11 cellular contexts compared by ENCODE assay signal in the genomic region with DNA sequence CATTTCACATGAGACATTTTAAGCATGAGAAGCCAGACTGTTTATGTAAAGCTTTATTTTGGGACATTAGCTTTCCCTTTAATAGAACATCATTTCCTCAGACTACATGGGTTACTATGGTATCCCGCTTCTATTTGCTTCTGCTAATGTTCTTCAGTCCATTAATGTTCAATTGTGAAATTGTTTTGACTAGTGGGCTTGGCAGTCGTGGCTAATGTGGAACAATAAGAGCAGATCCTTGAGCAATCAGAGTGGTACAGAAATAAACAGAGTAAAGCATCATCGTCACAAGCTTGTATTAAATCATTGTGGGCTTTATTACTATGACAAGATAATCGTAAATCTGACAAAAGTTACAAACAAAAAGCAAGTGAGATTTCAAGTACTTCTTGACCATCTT.
DNase-seq lines count a peak whose midpoint lies in the region; ATAC-seq and TF ChIP-seq lines count a peak whose summit lies in the region.
"Had no signal": no experiment of that assay in that cellular context is flagged by ENCODE, and none has a peak within 500 bp of the region (broad histone marks: within the 10 kb centered on the region; RNA-seq: fewer than 3 reads in every experiment).

No MANE protein-coding gene starts in this region.

- no peak overlapping the region for H2AFZ ChIP-seq in trophoblast cell (ENCODE audit: insufficient read depth, low read length, poor library complexity)

- no peak overlapping the region for H3K23ac ChIP-seq in trophoblast cell (ENCODE audit: low read length)

- no peak for TF ChIP-seq POLR2A in gastrocnemius medialis (IDR thresholded peaks at IDR 0.05)

- DNase-seq in DMS79 treated with DMSO at 0.1 percent for 48 hours (lab: John Stamatoyannopoulos, UW) (peak; percentile 95), NCI-H146 (lab: John Stamatoyannopoulos, UW) (peak; percentile 51), dermis blood vessel endothelial cell (peak; percentile 24), gastrocnemius medialis (peak in 1 of 2 donors; percentile 53), trophoblast cell (no peak), upper lobe of right lung (no peak)
- DNase-seq in stimulated activated CD4-positive, alpha-beta T cell treated with anti-CD3 and anti-CD28 coated beads, Interleukin-4, amount 100 ng/mL, for 24 hours: no peak
- DNase-seq: DMS53, NCI-H187 treated with DMSO at 0.1 percent for 48 hours, Right ventricle myocardium superior had no signal

- H3K14ac ChIP-seq in trophoblast cell (ENCODE audit: low read length): no peak overlapping the region

- H3K79me2 ChIP-seq in trophoblast cell (ENCODE audit: control insufficient read depth, insufficient read depth, low read length, poor library complexity): no peaks in the 10 kb centered on the region

- no peak overlapping the region for H2AK5ac ChIP-seq in trophoblast cell (ENCODE audit: low read length)

- H3K9me3 ChIP-seq in gastrocnemius medialis (no peaks in the 10 kb centered on the region), trophoblast cell (ENCODE audit: insufficient read depth, low read depth, low read length) (no peaks in the 10 kb centered on the region), upper lobe of right lung (no peaks in the 10 kb centered on the region)

- H3K79me1 ChIP-seq in trophoblast cell (ENCODE audit: low read length): no peaks in the 10 kb centered on the region

- TF ChIP-seq CTCF in gastrocnemius medialis (IDR thresholded peaks at IDR 0.05 in 4 of 5, conservative IDR thresholded peaks at IDR 0.05 in 1 of 5) (no peak), upper lobe of right lung (IDR thresholded peaks at IDR 0.05) (no peak)

- H3K4me1 ChIP-seq in gastrocnemius medialis: peaks cover 3 to 4% of the 10 kb centered on the region in 2 donors
- no peaks in the 10 kb centered on the region for H3K4me1 ChIP-seq in trophoblast cell (ENCODE audit: control insufficient read depth in 1 of 2, insufficient read depth in 2 of 2, low read length in 2 of 2)
- H3K4me1 ChIP-seq in upper lobe of right lung: no peaks in the 10 kb centered on the region

- no peak overlapping the region for H4K12ac ChIP-seq in trophoblast cell (ENCODE audit: low read depth, low read length)

- H3K27ac ChIP-seq in gastrocnemius medialis: peak overlapping the region; percentile 47 to 58 (median 54)
- no peak overlapping the region for H3K27ac ChIP-seq in trophoblast cell (ENCODE audit: low read depth, low read length)
- no peak overlapping the region for H3K27ac ChIP-seq in upper lobe of right lung

- no peaks in the 10 kb centered on the region for H3K27me3 ChIP-seq in gastrocnemius medialis
- H3K27me3 ChIP-seq in trophoblast cell (ENCODE audit: insufficient read depth, low read length): no peaks in the 10 kb centered on the region
- no peaks in the 10 kb centered on the region for H3K27me3 ChIP-seq in upper lobe of right lung

- no CpG with 5 or more reads among the region's 4 CpGs for WGBS in trophoblast cell (ENCODE audit: extremely low coverage, insufficient coverage, insufficient read length)

- H3K9ac ChIP-seq in trophoblast cell (ENCODE audit: low read length): no peak overlapping the region

- no peak overlapping the region for H3K4me2 ChIP-seq in trophoblast cell (ENCODE audit: low read length)

- intact Hi-C loops in gastrocnemius medialis (cut with DNase I; ENCODE audit: low total_unique reads): no loop called here
- intact Hi-C loops in upper lobe of right lung (cut with DNase I): no loop called here

- H3K36me3 ChIP-seq in gastrocnemius medialis (no peaks in the 10 kb centered on the region), trophoblast cell (ENCODE audit: control insufficient read depth in 1 of 2, insufficient read depth in 2 of 2, low read length in 2 of 2) (no peaks in the 10 kb centered on the region), upper lobe of right lung (no peaks in the 10 kb centered on the region)

- H2BK5ac ChIP-seq in trophoblast cell (ENCODE audit: low read depth, low read length, poor library complexity): no peak overlapping the region

- H3K4ac ChIP-seq in trophoblast cell (ENCODE audit: low read depth, low read length): no peak overlapping the region

- H3K18ac ChIP-seq in trophoblast cell (ENCODE audit: low read length): no peak overlapping the region

- no peak overlapping the region for H4K8ac ChIP-seq in trophoblast cell (ENCODE audit: low read depth, low read length)

- no peak overlapping the region for H3K4me3 ChIP-seq in gastrocnemius medialis
- no peak overlapping the region for H3K4me3 ChIP-seq in trophoblast cell (ENCODE audit: low read depth, low read length)
- H3K4me3 ChIP-seq in upper lobe of right lung: no peak overlapping the region

- no peak overlapping the region for H2BK120ac ChIP-seq in trophoblast cell (ENCODE audit: insufficient read depth, low read length, poor library complexity)

- H2BK12ac ChIP-seq in trophoblast cell (ENCODE audit: low read length): no peak overlapping the region

- in situ Hi-C loops in gastrocnemius medialis (cut with MboI; ENCODE audit: low sequenced_read_pairs in 4 of 4): no loop called here

- peak; percentile 84 to 88 for ATAC-seq in gastrocnemius medialis
- no peak for ATAC-seq in upper lobe of right lung
- ATAC-seq in HG03097 (IDR thresholded peaks at IDR 0.05; ENCODE audit: low FRiP score, unreplicated experiment): no peak

- H4K91ac ChIP-seq in trophoblast cell (ENCODE audit: low read depth, low read length): no peak overlapping the region

Comparison
In these comparisons a context has a peak if more than half of its experiments do, and no peak if none do; other contexts are left out.
1. DNase-seq: peak in DMS79 treated with DMSO at 0.1 percent for 48 hours (single experiment), NCI-H146 (single experiment) and dermis blood vessel endothelial cell (single experiment); none in trophoblast cell (0 of 2), upper lobe of right lung (single experiment) and stimulated activated CD4-positive, alpha-beta T cell treated with anti-CD3 and anti-CD28 coated beads, Interleukin-4, amount 100 ng/mL, for 24 hours (single experiment).
2. ATAC-seq: peak in gastrocnemius medialis (2 of 2); none in upper lobe of right lung (single experiment) and HG03097 (single experiment).
3. H3K27ac ChIP-seq: peak in gastrocnemius medialis (4 of 4); none in trophoblast cell (single experiment) and upper lobe of right lung (single experiment).